In the genomic region with DNA sequence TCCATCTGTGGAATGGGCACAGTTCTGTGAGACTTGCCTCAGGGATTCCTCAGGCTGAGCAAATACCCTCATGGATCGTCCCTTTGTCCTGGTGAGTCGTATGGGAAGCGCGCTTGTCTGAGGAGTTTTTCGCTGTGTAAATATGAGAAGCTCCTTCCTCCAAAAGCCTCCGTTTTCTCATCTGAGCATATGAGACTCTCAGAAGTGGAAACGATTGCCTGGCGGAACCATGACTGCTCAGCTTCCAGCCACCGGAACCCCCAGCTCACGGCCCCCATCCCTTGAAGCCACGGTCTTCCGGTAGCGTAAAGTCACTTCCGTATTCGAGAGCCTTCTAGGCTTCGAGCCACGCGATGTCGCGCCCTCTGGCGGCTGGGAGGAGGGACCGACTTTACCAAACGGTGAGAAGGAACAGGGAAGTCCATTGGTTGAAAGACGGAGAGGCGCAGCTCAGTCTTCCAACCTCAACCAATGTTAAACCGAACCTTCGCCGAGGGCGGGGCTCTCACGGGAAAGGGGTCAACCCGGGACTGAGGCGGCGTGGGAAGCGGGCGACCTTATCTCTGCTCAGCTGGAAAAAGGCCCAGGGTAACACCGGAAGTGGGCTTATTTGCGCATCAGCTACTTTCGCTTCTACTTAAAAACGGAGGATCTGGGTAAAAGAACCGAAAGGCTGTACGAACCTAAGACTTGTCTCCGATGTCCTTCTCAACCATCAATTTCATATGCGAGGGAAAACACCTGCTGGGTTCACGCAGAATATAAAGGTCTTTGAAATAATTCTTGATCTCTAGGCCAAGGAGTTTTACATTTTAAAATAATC, we compare ENCODE assay signal across 8 cellular contexts. TPM values are rescaled to one million over a fixed set of nuclear protein-coding genes. Genes with fewer than 3 reads are reported as not detected.
DNase-seq lines count a peak whose midpoint lies in the region; ATAC-seq, FAIRE-seq and TF ChIP-seq lines count a peak whose summit lies in the region.

No MANE protein-coding gene starts in this region.

- intact Hi-C loops in HepG2 (cut with micrococcal nuclease; ENCODE audit: unreplicated experiment), result loop anchor here (1.0 to 10.0 kb wide), 4 partner anchors 32 to 345 kb away; a partner anchor contains a TSS

- H2AFZ ChIP-seq in HepG2 (ENCODE audit: low read length), result peak overlapping the region; percentile 89

- peak overlapping the region; percentile 90 for H3K4me3 ChIP-seq in CD4-positive, CD25-positive, alpha-beta regulatory T cell (ENCODE audit: low read depth, low read length)
- H3K4me3 ChIP-seq in HepG2 (replicated peaks in 1 of 3; ENCODE audit: insufficient read depth in 1 of 3, low read depth in 2 of 3, low read length in 3 of 3), result peak overlapping the region; percentile 82 to 100 (median 92)

- in situ Hi-C loops in HepG2 (cut with HindIII; ENCODE audit: extremely low pct_ligation_motif_present, low pct_unique_long_range_greater_than_20kb), result no loop called here

- peak; percentile 97 to 100 (median 98) for DNase-seq in CD4-positive, CD25-positive, alpha-beta regulatory T cell
- DNase-seq in NCI-H748 (lab: John Stamatoyannopoulos, UW; ENCODE audit: unreplicated experiment) (peak; percentile 99), dermis blood vessel endothelial cell (peak; percentile 100), HepG2 (ENCODE audit: low spot score) (peak; percentile 99)
- DNase-seq in activated CD4-positive, alpha-beta T cell treated with anti-CD3 and anti-CD28 coated beads, Interleukin-2, amount 50 U/mL, for 4 hours, result peak; percentile 98 to 99
- DNase-seq in stimulated activated CD4-positive, alpha-beta T cell treated with anti-CD3 and anti-CD28 coated beads, Interleukin-4, amount 100 ng/mL, for 1 hour, result peak; percentile 98

- peak; percentile 92 for ATAC-seq in CD4-positive, CD25-positive, alpha-beta regulatory T cell (ENCODE audit: low read depth in 2 of 2)
- peak; percentile 94 for ATAC-seq in GM19372 (IDR thresholded peaks at IDR 0.05; ENCODE audit: low read depth, unreplicated experiment)
- peak; percentile 90 for ATAC-seq in HG03558 (IDR thresholded peaks at IDR 0.05; ENCODE audit: extremely low read depth, unreplicated experiment)
- peak; percentile 99 for ATAC-seq in HepG2

- under 1% methylated on average over 23 of the region's 44 CpGs for WGBS in HepG2 (ENCODE audit: low lambda C conversion rate)

- no peaks in the 10 kb centered on the region for H4K20me1 ChIP-seq in HepG2 (ENCODE audit: insufficient read depth, low read length)

- H3K4me2 ChIP-seq in HepG2 (ENCODE audit: low read depth, low read length), result peak overlapping the region; percentile 89

- no peaks in the 10 kb centered on the region for H3K27me3 Mint-ChIP-seq in CD4-positive, CD25-positive, alpha-beta regulatory T cell

- H3K4me1 ChIP-seq in CD4-positive, CD25-positive, alpha-beta regulatory T cell (ENCODE audit: control insufficient read depth, insufficient read depth, low read length, poor library complexity, severe bottlenecking), result peaks cover 38% of the 10 kb centered on the region
- peaks cover 45% of the 10 kb centered on the region for H3K4me1 ChIP-seq in HepG2 (ENCODE audit: insufficient read depth, low read length)

- no peaks in the 10 kb centered on the region for H3K36me3 ChIP-seq in CD4-positive, CD25-positive, alpha-beta regulatory T cell (ENCODE audit: control insufficient read depth, insufficient read depth, low read length)
- no peaks in the 10 kb centered on the region; a peak in 1 of 5 replicates for H3K36me3 ChIP-seq in HepG2 (replicated peaks in 1 of 2; ENCODE audit: control insufficient read depth in 1 of 2, insufficient read depth in 2 of 2, low read length in 2 of 2)

- H3K4me3 Mint-ChIP-seq in CD4-positive, CD25-positive, alpha-beta regulatory T cell, result peak overlapping the region; percentile 91 to 94 (median 92)

- TF ChIP-seq RAD21 in HepG2 (CRISPR knock-in tag; IDR thresholded peaks at IDR 0.05), result no peak

- POLR2A ChIA-PET in HepG2 (lab: Yijun Ruan, JAX), result interaction anchor here (0.8 to 2.6 kb wide), 21 partner anchors 9 to 1733 kb away, joined by 3 to 19 read pairs (median 4); a partner anchor contains a TSS

- H3K79me2 ChIP-seq in HepG2 (ENCODE audit: insufficient read depth, low read length), result peaks cover 22% of the 10 kb centered on the region

- peak overlapping the region; percentile 95 for H3K27ac ChIP-seq in CD4-positive, CD25-positive, alpha-beta regulatory T cell (ENCODE audit: insufficient read depth, low read length, poor library complexity, severe bottlenecking)
- H3K27ac ChIP-seq in HepG2 (ENCODE audit: extremely low read length, insufficient read depth, low read length), result peak overlapping the region; percentile 94

- H3K27ac Mint-ChIP-seq in CD4-positive, CD25-positive, alpha-beta regulatory T cell, result peak overlapping the region; percentile 97 to 98 (median 98)

- no TSS peak for BruUV-seq in HepG2 (replicated peaks; lab: Mats Ljungman, UMichigan)

- peak; percentile 88 to 92 for TF ChIP-seq POLR2A in HepG2 (IDR thresholded peaks at IDR 0.05; ENCODE audit: insufficient read depth in 1 of 2, low read depth in 2 of 2, low read length in 2 of 2)

- peak in 1 of 2 experiments; percentile 67; a peak in 2 of 4 replicates for TF ChIP-seq EP300 in HepG2 (IDR thresholded peaks at IDR 0.05; ENCODE audit: low read depth in 2 of 2, low read length in 2 of 2)
- 0 out of 2 replicates have a peak, but pooled peaks have one; percentile 44 for TF ChIP-seq EP300 in HepG2 (CRISPR knock-in tag; IDR thresholded peaks at IDR 0.05; ENCODE audit: borderline replicate concordance)

- peak; percentile 98 for FAIRE-seq in HepG2 (lab: Jason Lieb, UNC)

- no peaks in the 10 kb centered on the region for H3K27me3 ChIP-seq in CD4-positive, CD25-positive, alpha-beta regulatory T cell (ENCODE audit: control insufficient read depth, insufficient read depth, low read length)
- H3K27me3 ChIP-seq in HepG2 (ENCODE audit: control insufficient read depth in 1 of 2, insufficient read depth in 2 of 2, low read length in 2 of 2), result no peaks in the 10 kb centered on the region; a peak in 1 of 5 replicates

- H3K9ac ChIP-seq in HepG2 (ENCODE audit: insufficient read depth, low read depth, low read length), result peak overlapping the region; percentile 95

- CTCF ChIA-PET in HepG2 (lab: Yijun Ruan, JAX; ENCODE audit: low intra/inter-chr PET ratio, low total read pairs), result no interaction called here

- peaks cover 4% of the 10 kb centered on the region for H3K36me3 Mint-ChIP-seq in CD4-positive, CD25-positive, alpha-beta regulatory T cell

- H3K9me3 ChIP-seq in CD4-positive, CD25-positive, alpha-beta regulatory T cell (ENCODE audit: control insufficient read depth in 2 of 2, low read length in 2 of 2), result no peaks in the 10 kb centered on the region
- H3K9me3 ChIP-seq in HepG2 (ENCODE audit: low read length), result no peaks in the 10 kb centered on the region

- peaks cover 0 to 1% (median 0%) of the 10 kb centered on the region in 7 donors for H3K9me3 Mint-ChIP-seq in CD4-positive, CD25-positive, alpha-beta regulatory T cell

- peak; percentile 100 for TF ChIP-seq CTCF in HepG2 (CRISPR knock-in tag; IDR thresholded peaks at IDR 0.05)

- H3K4me1 Mint-ChIP-seq in CD4-positive, CD25-positive, alpha-beta regulatory T cell, result peaks cover 5 to 61% (median 35%) of the 10 kb centered on the region in 4 donors

RNA-seq across cellular contexts. Expression of a gene that starts 46.3 kb away (rescaled TPM):
- total RNA-seq in CD4-positive, CD25-positive, alpha-beta regulatory T cell, result 1.5 TPM
- 1 to 10 TPM in 2 of 4 donors, under 1 TPM in 1, not detected in 1; 0.69 to 1.9 (median 1.2) TPM for polyA plus RNA-seq in CD4-positive, CD25-positive, alpha-beta regulatory T cell
- total RNA-seq in dermis blood vessel endothelial cell (0.28 and 2.2 TPM in 2 replicates), HepG2 (2016; rRNA removed; fragmentation: Illumina TruSeq; extraction: Trizol) (1.5 and 1.7 TPM in 2 replicates)
- 1.1 and 1.3 TPM in 2 replicates for total RNA-seq in HepG2 (2016; cell fraction: cytosol; rRNA removed; fragmentation: Illumina TruSeq; extraction: Trizol; ENCODE audit: low read depth)
- total RNA-seq in HepG2 (2016; cell fraction: insoluble cytoplasmic fraction; rRNA removed; fragmentation: Illumina TruSeq; extraction: Trizol), result 1.1 and 2.1 TPM in 2 replicates
- total RNA-seq in HepG2 (2016; cell fraction: membrane; rRNA removed; fragmentation: Illumina TruSeq; extraction: Trizol), result 1.9 and 3.3 TPM in 2 replicates
- total RNA-seq in HepG2 (2016; cell fraction: nucleus; rRNA removed; fragmentation: Illumina TruSeq; extraction: Trizol), result 3.3 and 3.6 TPM in 2 replicates
- polyA plus RNA-seq in HepG2 (2011; rRNA removed), result 3.5 and 5.7 TPM in 2 replicates
- polyA plus RNA-seq in HepG2 (2011; cell fraction: cytosol; rRNA removed), result 5.0 and 5.9 TPM in 2 replicates
- polyA plus RNA-seq in HepG2 (2011; cell fraction: nucleus; rRNA removed), result 11.6 and 12.5 TPM in 2 replicates
- polyA plus RNA-seq in HepG2 (2012), result 2.4 TPM in 2 replicates
- polyA plus RNA-seq in HepG2 (2016; cell fraction: cytosol; fragmentation: Illumina TruSeq; extraction: Trizol; ENCODE audit: low read depth), result 1.2 and 2.1 TPM in 2 replicates
- 1.7 and 1.8 TPM in 2 replicates for polyA plus RNA-seq in HepG2 (2016; cell fraction: insoluble cytoplasmic fraction; fragmentation: Illumina TruSeq; extraction: Trizol; ENCODE audit: low read depth)
- 1.5 and 3.1 TPM in 2 replicates for polyA plus RNA-seq in HepG2 (2016; cell fraction: membrane; fragmentation: Illumina TruSeq; extraction: Trizol; ENCODE audit: low read depth)
- 3.6 and 5.6 TPM in 2 replicates for polyA plus RNA-seq in HepG2 (2016; cell fraction: nucleus; fragmentation: Illumina TruSeq; extraction: Trizol; ENCODE audit: insufficient read depth, low read depth)
- 0.12 and 8.6 TPM in 2 replicates for polyA minus RNA-seq in HepG2 (2011; rRNA and poly(A)+ RNA removed; ENCODE audit: low replicate concordance)
- polyA minus RNA-seq in HepG2 (2011; cell fraction: cytosol; rRNA and poly(A)+ RNA removed), result 2.1 and 3.6 TPM in 2 replicates
- polyA minus RNA-seq in HepG2 (2011; cell fraction: nucleus; rRNA and poly(A)+ RNA removed), result 8.3 and 8.8 TPM in 2 replicates

RNA-seq across cellular contexts. Expression of a gene that starts 54.6 kb away (rescaled TPM):
- 29.1 TPM for total RNA-seq in CD4-positive, CD25-positive, alpha-beta regulatory T cell
- polyA plus RNA-seq in CD4-positive, CD25-positive, alpha-beta regulatory T cell, result 1 to 10 TPM; 5.6 to 7.5 (median 6.2) TPM
- total RNA-seq in dermis blood vessel endothelial cell (2.6 and 4.6 TPM in 2 replicates), HepG2 (2016; rRNA removed; fragmentation: Illumina TruSeq; extraction: Trizol) (0.53 and 1.1 TPM in 2 replicates)
- total RNA-seq in HepG2 (2016; cell fraction: cytosol; rRNA removed; fragmentation: Illumina TruSeq; extraction: Trizol; ENCODE audit: low read depth), result 0.10 and 0.18 TPM in 2 replicates
- 0.61 and 0.83 TPM in 2 replicates for total RNA-seq in HepG2 (2016; cell fraction: insoluble cytoplasmic fraction; rRNA removed; fragmentation: Illumina TruSeq; extraction: Trizol)
- total RNA-seq in HepG2 (2016; cell fraction: membrane; rRNA removed; fragmentation: Illumina TruSeq; extraction: Trizol), result 1.1 TPM in 2 replicates
- 0.78 and 1.1 TPM in 2 replicates for total RNA-seq in HepG2 (2016; cell fraction: nucleus; rRNA removed; fragmentation: Illumina TruSeq; extraction: Trizol)
- polyA plus RNA-seq in HepG2 (2011; rRNA removed), result 0.57 and 0.67 TPM in 2 replicates
- 0.32 TPM in 2 replicates for polyA plus RNA-seq in HepG2 (2011; cell fraction: cytosol; rRNA removed)
- 2.1 and 2.9 TPM in 2 replicates for polyA plus RNA-seq in HepG2 (2011; cell fraction: nucleus; rRNA removed)
- 0.93 and 1.2 TPM in 2 replicates for polyA plus RNA-seq in HepG2 (2012)
- polyA plus RNA-seq in HepG2 (2016; cell fraction: cytosol; fragmentation: Illumina TruSeq; extraction: Trizol; ENCODE audit: low read depth), result 0.15 and 0.24 TPM in 2 replicates
- 1.1 and 1.4 TPM in 2 replicates for polyA plus RNA-seq in HepG2 (2016; cell fraction: insoluble cytoplasmic fraction; fragmentation: Illumina TruSeq; extraction: Trizol; ENCODE audit: low read depth)
- polyA plus RNA-seq in HepG2 (2016; cell fraction: membrane; fragmentation: Illumina TruSeq; extraction: Trizol; ENCODE audit: low read depth), result 0.68 and 0.86 TPM in 2 replicates
- polyA plus RNA-seq in HepG2 (2016; cell fraction: nucleus; fragmentation: Illumina TruSeq; extraction: Trizol; ENCODE audit: insufficient read depth, low read depth), result 1.7 and 2.1 TPM in 2 replicates
- 1.8 and 2.1 TPM in 2 replicates for polyA minus RNA-seq in HepG2 (2011; rRNA and poly(A)+ RNA removed; ENCODE audit: low replicate concordance)
- polyA minus RNA-seq in HepG2 (2011; cell fraction: cytosol; rRNA and poly(A)+ RNA removed), result 0.79 and 1.3 TPM in 2 replicates
- 0.87 and 0.90 TPM in 2 replicates for polyA minus RNA-seq in HepG2 (2011; cell fraction: nucleus; rRNA and poly(A)+ RNA removed)

Comparison
In these comparisons a context has a peak if more than half of its experiments do, and no peak if none do; other contexts are left out.
1. Peak in every context shown above with its lines: DNase-seq, ATAC-seq, H3K4me3 ChIP-seq and H3K27ac ChIP-seq.